In the genomic region with DNA sequence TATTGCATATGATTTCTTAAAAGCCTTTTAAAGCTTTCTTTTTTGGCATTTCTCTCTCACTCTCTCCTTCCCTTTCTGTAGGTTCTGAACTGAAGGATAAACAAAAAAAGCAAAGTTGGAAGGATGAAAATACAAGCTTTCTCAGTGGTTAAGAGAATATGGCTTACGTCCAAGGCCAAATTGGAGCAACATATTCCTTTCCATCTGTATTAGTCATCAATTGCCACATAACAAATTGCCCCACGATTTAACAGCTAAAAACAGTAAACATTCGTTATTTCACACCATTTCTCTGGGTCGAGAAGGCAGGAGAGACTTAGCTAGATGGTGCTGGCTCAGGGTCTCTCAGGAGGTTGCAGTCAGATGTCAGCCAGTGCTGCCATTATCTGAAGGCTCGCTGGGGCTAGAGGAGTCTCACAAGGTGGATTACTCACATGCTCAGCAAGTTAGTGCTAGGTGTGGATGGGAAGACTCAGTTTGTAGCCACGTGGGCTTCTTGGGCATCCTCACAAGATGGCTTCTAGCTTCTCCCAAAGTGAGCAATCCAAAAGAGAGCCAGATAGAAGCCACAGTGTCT, we compare ENCODE assay signal across 1 cellular context.
TF ChIP-seq lines count a peak whose summit lies in the region.

No MANE protein-coding gene starts in this region.

TF ChIP-seq in IMR-90, 13 proteins besides CTCF, POLR2A, EP300 and RAD21:
- TF ChIP-seq MAFK (IDR thresholded peaks at IDR 0.05; ENCODE audit: low read depth, low read length) (no peak), CEBPB (IDR thresholded peaks at IDR 0.05; ENCODE audit: low read depth, low read length) (peak; percentile 29; the same call in 1 of the 2 replicates), NFE2L2 (IDR thresholded peaks at IDR 0.05; ENCODE audit: low read depth, low read length) (no peak), RCOR1 (IDR thresholded peaks at IDR 0.05; ENCODE audit: insufficient replicate concordance, low read length) (no peak)
- TF ChIP-seq, protein P1, sequence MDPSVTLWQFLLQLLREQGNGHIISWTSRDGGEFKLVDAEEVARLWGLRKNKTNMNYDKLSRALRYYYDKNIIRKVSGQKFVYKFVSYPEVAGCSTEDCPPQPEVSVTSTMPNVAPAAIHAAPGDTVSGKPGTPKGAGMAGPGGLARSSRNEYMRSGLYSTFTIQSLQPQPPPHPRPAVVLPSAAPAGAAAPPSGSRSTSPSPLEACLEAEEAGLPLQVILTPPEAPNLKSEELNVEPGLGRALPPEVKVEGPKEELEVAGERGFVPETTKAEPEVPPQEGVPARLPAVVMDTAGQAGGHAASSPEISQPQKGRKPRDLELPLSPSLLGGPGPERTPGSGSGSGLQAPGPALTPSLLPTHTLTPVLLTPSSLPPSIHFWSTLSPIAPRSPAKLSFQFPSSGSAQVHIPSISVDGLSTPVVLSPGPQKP (IDR thresholded peaks at IDR 0.05; ENCODE audit: borderline replicate concordance, low read depth, low read length), result no peak
